ENCODE assay signal across 23 cellular contexts in genomic region chr3:135650309-135650708, GRCh38.
"Had no signal": no experiment of that assay in that cellular context is flagged by ENCODE, and none has a peak within 500 bp of the region (broad histone marks: within the 10 kb centered on the region; RNA-seq: fewer than 3 reads in every experiment).

No MANE protein-coding gene starts in this region.

- H3K4me3 ChIP-seq: coronary artery, lower lobe of right lung, pancreas, right atrium auricular region, sigmoid colon, skin epidermis, spleen, testis, tibial artery had no signal

- H3K4me1 ChIP-seq: lower lobe of right lung, pancreas, right atrium auricular region, sigmoid colon, spleen, testis, tibial artery had no signal

- ATAC-seq: left ventricle myocardium superior; lower lobe of right lung; natural killer cell; pancreas; stimulated activated memory B cell treated with anti-CD40 and anti-IgM and Interleukin-4, amounts not matched to agents 10 μg/mL and 1 μg/mL and 100 μg/mL, for 72 hours; stimulated activated naive CD8-positive, alpha-beta T cell treated with anti-CD3 and anti-CD28 coated beads, Interleukin-15, Interleukin-2, amounts not matched to agents 100 U/mL and 50 U/mL, for 24 hours had no signal

- H3K27me3 ChIP-seq: neutrophil, pancreas, right atrium auricular region, sigmoid colon, spleen, testis, tibial artery had no signal

- H3K36me3 ChIP-seq: lower lobe of right lung, neutrophil, pancreas, right atrium auricular region, sigmoid colon, spleen, tibial artery had no signal

- H3K9me3 ChIP-seq: lower lobe of right lung, neutrophil, pancreas, testis, tibial artery had no signal

- DNase-seq: dermis blood vessel endothelial cell; effector memory CD4-positive, alpha-beta T cell; erythroblast; hypothalamus; immature natural killer cell; islet precursor cell; kidney glomerular epithelial cell; left ventricle myocardium superior; lower lobe of right lung; natural killer cell; pancreas; sigmoid colon; spleen; stimulated activated CD4-positive, alpha-beta T cell treated with anti-CD3 and anti-CD28 coated beads, Interleukin-4, amount 100 ng/mL, for 4 hours; stimulated activated naive CD8-positive, alpha-beta T cell treated with anti-CD3 and anti-CD28 coated beads, Interleukin-15, Interleukin-2, amounts not matched to agents 100 U/mL and 50 U/mL, for 24 hours; substantia nigra; testis; tibial artery had no signal
